ENCODE assay signal across 9 cellular contexts in the genomic region with DNA sequence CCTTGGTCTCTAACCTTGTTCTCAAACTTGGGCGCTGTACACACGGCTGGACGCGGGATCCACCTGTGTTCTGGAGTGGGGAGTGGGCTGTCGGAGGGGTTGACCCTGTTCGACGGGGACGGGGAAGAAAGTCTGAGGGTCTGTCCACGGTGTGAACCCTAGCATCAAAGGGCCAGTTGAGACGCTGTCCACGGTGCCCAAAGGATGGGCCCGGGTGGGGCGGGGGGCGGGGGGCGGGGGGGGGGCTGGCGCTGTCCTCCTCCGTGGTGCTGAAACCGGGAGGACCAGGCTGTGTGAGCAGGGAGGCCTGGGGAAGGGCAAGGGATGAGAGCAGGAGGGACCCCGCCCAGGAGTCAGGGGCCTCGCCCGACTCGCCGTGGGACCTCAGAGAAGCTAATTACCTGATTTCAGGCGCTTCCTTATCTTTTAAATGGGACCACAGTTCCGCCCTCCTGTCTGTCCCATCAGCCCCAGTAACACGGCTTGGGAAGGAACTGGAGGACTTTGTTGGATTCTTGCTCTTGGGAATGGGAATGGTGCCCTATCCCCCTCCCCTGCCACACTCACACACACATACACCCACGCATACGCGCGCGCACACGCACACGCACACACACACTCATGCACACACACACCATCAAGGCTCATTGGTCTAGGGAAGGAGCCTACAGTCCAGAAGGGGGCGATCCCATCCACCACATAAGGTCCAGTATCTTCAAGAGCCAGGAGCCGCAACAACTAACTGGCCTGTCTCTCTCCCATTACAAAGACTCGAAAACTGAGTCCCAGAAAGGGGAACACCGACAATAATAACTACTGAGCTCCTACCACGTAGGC. TPM values are rescaled to one million over a fixed set of nuclear protein-coding genes. Genes with fewer than 3 reads are reported as not detected.
DNase-seq lines count a peak whose midpoint lies in the region; ATAC-seq and TF ChIP-seq lines count a peak whose summit lies in the region.
"Had no signal": no experiment of that assay in that cellular context is flagged by ENCODE, and none has a peak within 500 bp of the region (broad histone marks: within the 10 kb centered on the region; RNA-seq: fewer than 3 reads in every experiment).

No MANE protein-coding gene starts in this region.

- H2BK5ac ChIP-seq in neuronal stem cell (ENCODE audit: low read length): no peak overlapping the region

- H3K36me3 Mint-ChIP-seq in activated CD4-positive, alpha-beta T cell treated with anti-CD3 and anti-CD28 coated beads, Interleukin-2, amount 10 ng/mL, durations not matched to agents 7 days and 5 days (ENCODE audit: low read depth): no peaks in the 10 kb centered on the region
- peaks cover 2% of the 10 kb centered on the region for H3K36me3 Mint-ChIP-seq in T-cell

- no peaks in the 10 kb centered on the region for H3K9me3 Mint-ChIP-seq in activated CD4-positive, alpha-beta T cell treated with anti-CD3 and anti-CD28 coated beads, Interleukin-2, amount 10 ng/mL, durations not matched to agents 7 days and 5 days
- peaks cover 0 to 4% (median 0%) of the 10 kb centered on the region in 3 donors for H3K9me3 Mint-ChIP-seq in T-cell
- H3K9me3 Mint-ChIP-seq: central memory CD8-positive, alpha-beta T cell had no signal

- TF ChIP-seq CTCF in foreskin keratinocyte (conservative IDR thresholded peaks at IDR 0.05): peak; percentile 52

- H3K27me3 ChIP-seq in foreskin keratinocyte (peaks cover 64% of the 10 kb centered on the region), neuronal stem cell (ENCODE audit: control insufficient read depth in 3 of 3, insufficient read depth in 3 of 3, low read depth in 1 of 3, low read length in 3 of 3) (peaks cover 0 to 12% (median 0%) of the 10 kb centered on the region in 3 experiments)

- peak; percentile 18 for DNase-seq in activated CD4-positive, alpha-beta T cell treated with anti-CD3 and anti-CD28 coated beads, Interleukin-2, amount 10 ng/mL, durations not matched to agents 7 days and 5 days
- DNase-seq in activated CD4-positive, alpha-beta T cell treated with anti-CD3 and anti-CD28 coated beads, Interleukin-2, amount 50 U/mL, for 1 hour: no peak
- DNase-seq in M059J (ENCODE audit: low read depth) (peak; percentile 77), T-cell (no peak), foreskin keratinocyte (peak; percentile 24 to 59), neuronal stem cell (ENCODE audit: low spot score) (no peak), cerebellar nuclear complex (lab: John Stamatoyannopoulos, UW) (no peak)

- no peak overlapping the region for H3K14ac ChIP-seq in neuronal stem cell (ENCODE audit: low read length)

- no peak overlapping the region for H2BK120ac ChIP-seq in neuronal stem cell (ENCODE audit: low read depth, low read length)

- H3K23ac ChIP-seq in neuronal stem cell (ENCODE audit: low read depth, low read length, poor library complexity): no peak overlapping the region

- H3K4me3 ChIP-seq in neuronal stem cell (ENCODE audit: low read length in 2 of 2): peak overlapping the region; percentile 45 to 66

- no peak overlapping the region for H3K4me3 Mint-ChIP-seq in activated CD4-positive, alpha-beta T cell treated with anti-CD3 and anti-CD28 coated beads, Interleukin-2, amount 10 ng/mL, durations not matched to agents 7 days and 5 days
- H3K4me3 Mint-ChIP-seq in T-cell: peak overlapping the region; percentile 9 to 52 (median 24)
- H3K4me3 Mint-ChIP-seq: central memory CD8-positive, alpha-beta T cell had no signal

- CTCF ChIA-PET in activated CD4-positive, alpha-beta T cell treated with anti-CD3 and anti-CD28 coated beads, Interleukin-2, amount 10 ng/mL, durations not matched to agents 7 days and 5 days (lab: Charles Lee): no interaction called here
- CTCF ChIA-PET in T-cell (lab: Charles Lee): no interaction called here

- ATAC-seq in T-cell (replicated peaks in 1 of 4): no peak
- no peak for ATAC-seq in foreskin keratinocyte
- no peak for ATAC-seq in HG02642 (IDR thresholded peaks at IDR 0.05; ENCODE audit: poor library complexity, unreplicated experiment)

- WGBS in neuronal stem cell (ENCODE audit: extremely low coverage in 2 of 2, insufficient read length in 2 of 2, insufficient replicate concordance in 1 of 2), 2 donors: no CpG with 5 or more reads among the region's 38 CpGs

- H4K8ac ChIP-seq in neuronal stem cell (ENCODE audit: low read depth, low read length): no peak overlapping the region

- no peak overlapping the region for H2BK15ac ChIP-seq in neuronal stem cell (ENCODE audit: low read length)

- peaks cover 6% of the 10 kb centered on the region for H3K4me1 ChIP-seq in foreskin keratinocyte
- H3K4me1 ChIP-seq in neuronal stem cell (ENCODE audit: control insufficient read depth in 2 of 2, insufficient read depth in 1 of 2, low read depth in 1 of 2, low read length in 2 of 2): peaks cover 6 to 17% of the 10 kb centered on the region in 2 donors

- peak overlapping the region; percentile 82 for H3K4me2 ChIP-seq in neuronal stem cell (ENCODE audit: insufficient read depth, low read length, poor library complexity, severe bottlenecking)

- H3K36me3 ChIP-seq in neuronal stem cell (replicated peaks in 1 of 2; ENCODE audit: control insufficient read depth in 2 of 2, insufficient read depth in 2 of 2, low read length in 2 of 2): no peaks in the 10 kb centered on the region

- H3K79me1 ChIP-seq in neuronal stem cell (ENCODE audit: low read depth, low read length): no peaks in the 10 kb centered on the region

- peak overlapping the region; percentile 27 for H3K18ac ChIP-seq in neuronal stem cell (ENCODE audit: low read length)

- H3K27ac ChIP-seq in foreskin keratinocyte: no peak overlapping the region
- H3K27ac ChIP-seq in neuronal stem cell (replicated peaks; ENCODE audit: low read length): no peak overlapping the region

- no peak overlapping the region for H4K91ac ChIP-seq in neuronal stem cell (ENCODE audit: low read depth, low read length, poor library complexity)

- POLR2A ChIA-PET in activated CD4-positive, alpha-beta T cell treated with anti-CD3 and anti-CD28 coated beads, Interleukin-2, amount 10 ng/mL, durations not matched to agents 7 days and 5 days (lab: Charles Lee): no interaction called here
- POLR2A ChIA-PET in T-cell (lab: Charles Lee): no interaction called here

- no peaks in the 10 kb centered on the region for H3K9me3 ChIP-seq in neuronal stem cell (replicated peaks in 1 of 2; ENCODE audit: control insufficient read depth in 2 of 2, insufficient read depth in 1 of 2, low read depth in 1 of 2, low read length in 2 of 2)

- H3K27me3 Mint-ChIP-seq in activated CD4-positive, alpha-beta T cell treated with anti-CD3 and anti-CD28 coated beads, Interleukin-2, amount 10 ng/mL, durations not matched to agents 7 days and 5 days: peaks cover 50% of the 10 kb centered on the region
- H3K27me3 Mint-ChIP-seq in T-cell: peaks cover 58 to 67% of the 10 kb centered on the region in 2 donors

- H3K27ac Mint-ChIP-seq in activated CD4-positive, alpha-beta T cell treated with anti-CD3 and anti-CD28 coated beads, Interleukin-2, amount 10 ng/mL, durations not matched to agents 7 days and 5 days: peak overlapping the region; percentile 61
- H3K27ac Mint-ChIP-seq in T-cell: no peak overlapping the region

- H3K4ac ChIP-seq in neuronal stem cell (ENCODE audit: low read length): no peak overlapping the region

- no peak overlapping the region for H2AK5ac ChIP-seq in neuronal stem cell (ENCODE audit: low read depth, low read length)

- no peak overlapping the region for H2AFZ ChIP-seq in neuronal stem cell (ENCODE audit: low read length)

- no peak overlapping the region for H2BK12ac ChIP-seq in neuronal stem cell (ENCODE audit: low read length)

- H3K4me1 Mint-ChIP-seq in activated CD4-positive, alpha-beta T cell treated with anti-CD3 and anti-CD28 coated beads, Interleukin-2, amount 10 ng/mL, durations not matched to agents 7 days and 5 days: peaks cover 10% of the 10 kb centered on the region
- H3K4me1 Mint-ChIP-seq in T-cell: peaks cover 8 to 15% (median 13%) of the 10 kb centered on the region in 3 donors

- no peak overlapping the region for H3K9ac ChIP-seq in neuronal stem cell (ENCODE audit: low read depth, low read length, poor library complexity)

RNA-seq across cellular contexts. Expression of a gene that starts 1.0 kb away (rescaled TPM):
- not detected for total RNA-seq in activated CD4-positive, alpha-beta T cell treated with anti-CD3 and anti-CD28 coated beads, Interleukin-2, amount 10 ng/mL, durations not matched to agents 7 days and 5 days
- 1.0 and 4.2 TPM in 2 replicates for total RNA-seq in M059J (2014; rRNA removed; shearing (Covaris generic))
- total RNA-seq in T-cell (not detected), foreskin keratinocyte (0.14 and 0.25 TPM in 2 replicates)
- polyA plus RNA-seq in foreskin keratinocyte: 0.26 and 0.27 TPM in 2 replicates
- 9.1 TPM for polyA plus RNA-seq in neuronal stem cell (2013, experiment 1 of 2)
- polyA plus RNA-seq in neuronal stem cell (2013, experiment 2 of 2): 8.0 TPM

Comparison
In these comparisons a context has a peak if more than half of its experiments do, and no peak if none do; other contexts are left out.
1. DNase-seq: peak in activated CD4-positive, alpha-beta T cell treated with anti-CD3 and anti-CD28 coated beads, Interleukin-2, amount 10 ng/mL, durations not matched to agents 7 days and 5 days (single experiment), M059J (single experiment) and foreskin keratinocyte (2 of 2); none in activated CD4-positive, alpha-beta T cell treated with anti-CD3 and anti-CD28 coated beads, Interleukin-2, amount 50 U/mL, for 1 hour (single experiment), T-cell (0 of 34), neuronal stem cell (single experiment) and cerebellar nuclear complex (0 of 2).